Comparison of ENCODE assay signal across 13 cellular contexts in genomic region chr2:23564618-23564967, GRCh38.
DNase-seq lines count a peak whose midpoint lies in the region; TF ChIP-seq lines count a peak whose summit lies in the region.
"Had no signal": no experiment of that assay in that cellular context is flagged by ENCODE, and none has a peak within 500 bp of the region (broad histone marks: within the 10 kb centered on the region; RNA-seq: fewer than 3 reads in every experiment).

No MANE protein-coding gene starts in this region.

- no peaks in the 10 kb centered on the region for H3K9me3 Mint-ChIP-seq in mesothelial cell of epicardium
- H3K9me3 Mint-ChIP-seq: CD8-positive, alpha-beta T cell had no signal

- H3K36me3 ChIP-seq in esophagus (ENCODE audit: control insufficient read depth in 2 of 2, insufficient read depth in 2 of 2, low read length in 1 of 2): peaks cover 0 to 2% of the 10 kb centered on the region in 2 donors
- H3K36me3 ChIP-seq in suprapubic skin: peaks cover 5% of the 10 kb centered on the region
- H3K36me3 ChIP-seq: cardiac muscle cell had no signal

- TF ChIP-seq POLR2A in suprapubic skin (IDR thresholded peaks at IDR 0.05): no peak

- no peaks in the 10 kb centered on the region for H3K27me3 ChIP-seq in esophagus (ENCODE audit: control insufficient read depth in 1 of 2, insufficient read depth in 2 of 2, low read length in 2 of 2)
- no peaks in the 10 kb centered on the region for H3K27me3 ChIP-seq in suprapubic skin
- H3K27me3 ChIP-seq: cardiac muscle cell had no signal

- TF ChIP-seq CTCF in mesothelial cell of epicardium (IDR thresholded peaks at IDR 0.05; ENCODE audit: unreplicated experiment) (no peak), suprapubic skin (IDR thresholded peaks at IDR 0.05) (no peak)

- H3K4me3 ChIP-seq in esophagus (ENCODE audit: low read depth in 1 of 2, low read length in 2 of 2) (no peak overlapping the region), suprapubic skin (no peak overlapping the region)
- H3K4me3 ChIP-seq: cardiac muscle cell had no signal

- peaks cover 8 to 29% of the 10 kb centered on the region in 2 donors for H3K4me1 ChIP-seq in esophagus (ENCODE audit: control insufficient read depth in 2 of 2, insufficient read depth in 2 of 2, low read length in 1 of 2)
- H3K4me1 ChIP-seq in suprapubic skin: peaks cover 28% of the 10 kb centered on the region

- intact Hi-C loops in posterior vena cava (cut with DNase I): loop anchor here in 1 of 2 donors (5.0 kb wide), 1 partner anchor 33 kb away; no protein-coding TSS in a partner anchor

- 38 to 61% methylated on average over 7 of the region's 7 CpGs for WGBS in esophagus, 2 donors
- 60% methylated on average over 1 of the region's 7 CpGs for WGBS in suprapubic skin

- H3K27ac ChIP-seq in esophagus (ENCODE audit: low read depth in 2 of 2, low read length in 1 of 2): peak overlapping the region; percentile 73
- H3K27ac ChIP-seq in suprapubic skin: peak overlapping the region; percentile 72
- H3K27ac ChIP-seq: cardiac muscle cell had no signal

- no peak for TF ChIP-seq EP300 in suprapubic skin (IDR thresholded peaks at IDR 0.05)

- H3K27ac Mint-ChIP-seq in mesothelial cell of epicardium: peak overlapping the region; percentile 12
- H3K27ac Mint-ChIP-seq: CD8-positive, alpha-beta T cell had no signal

- no peak overlapping the region for H3K4me3 Mint-ChIP-seq in mesothelial cell of epicardium
- H3K4me3 Mint-ChIP-seq: CD8-positive, alpha-beta T cell had no signal

- H3K27me3 Mint-ChIP-seq in mesothelial cell of epicardium (ENCODE audit: low read depth): peaks cover 9% of the 10 kb centered on the region

- peak; percentile 34 for DNase-seq in HPDE6-E6E7 (ENCODE audit: extremely low spot score)
- no peak for DNase-seq in mesothelial cell of epicardium (ENCODE audit: low spot score in 2 of 2, unreplicated experiment in 2 of 2)
- no peak for DNase-seq in suprapubic skin (ENCODE audit: low spot score in 2 of 2)
- DNase-seq in NCI-H748 (lab: John Stamatoyannopoulos, UW; ENCODE audit: unreplicated experiment): no peak
- DNase-seq in cortex of kidney (lab: John Stamatoyannopoulos, UW): no peak
- DNase-seq in T1000 (lab: John Stamatoyannopoulos, UW): no peak
- DNase-seq in posterior vena cava (ENCODE audit: low spot score): no peak
- DNase-seq: activated T-cell treated with anti-CD3 and anti-CD28 coated beads for 4 hours; CD8-positive, alpha-beta T cell; Kasumi-1; NCI-H226 had no signal

- H3K36me3 Mint-ChIP-seq in mesothelial cell of epicardium: peaks cover 2% of the 10 kb centered on the region
- H3K36me3 Mint-ChIP-seq: CD8-positive, alpha-beta T cell had no signal

- peaks cover 19% of the 10 kb centered on the region for H3K4me1 Mint-ChIP-seq in mesothelial cell of epicardium

- H3K9me3 ChIP-seq in esophagus (ENCODE audit: control insufficient read depth in 2 of 2, insufficient read depth in 1 of 2, low read depth in 1 of 2, low read length in 1 of 2) (no peaks in the 10 kb centered on the region), suprapubic skin (no peaks in the 10 kb centered on the region)
